ENCODE assay signal across 8 cellular contexts in genomic region chr6:26053929-26054658, GRCh38. TPM values are rescaled to one million over a fixed set of nuclear protein-coding genes. Genes with fewer than 3 reads are reported as not detected.
DNase-seq lines count a peak whose midpoint lies in the region; ATAC-seq and TF ChIP-seq lines count a peak whose summit lies in the region.

No MANE protein-coding gene starts in this region.

- H3K4me1 ChIP-seq in cardiac muscle cell (ENCODE audit: low read depth) (peaks cover 18% of the 10 kb centered on the region), hepatocyte (ENCODE audit: insufficient read depth) (peaks cover 4% of the 10 kb centered on the region), spleen (peaks cover 8 to 42% (median 17%) of the 10 kb centered on the region in 6 donors)

- CTCF ChIA-PET in WTC11 (lab: Charles Lee), result no interaction called here

- no peaks in the 10 kb centered on the region for H3K36me3 ChIP-seq in cardiac muscle cell
- H3K36me3 ChIP-seq in hepatocyte (replicated peaks; ENCODE audit: insufficient read depth, low read depth), result no peaks in the 10 kb centered on the region
- no peaks in the 10 kb centered on the region for H3K36me3 ChIP-seq in spleen

- H3K27ac ChIP-seq in cardiac muscle cell (peak overlapping the region; percentile 92), hepatocyte (peak overlapping the region; percentile 96), spleen (peak overlapping the region; percentile 93 to 100 (median 98))

- DNase-seq in cardiac muscle cell (ENCODE audit: low read depth in 1 of 2, low spot score in 1 of 2) (peak in 1 of 2 donors; percentile 30), left cardiac atrium (no peak), WTC11 (ENCODE audit: low spot score) (no peak), hepatocyte (ENCODE audit: low spot score) (no peak), spleen (no peak), NCI-H2107 treated with DMSO at 0.1 percent for 48 hours (lab: John Stamatoyannopoulos, UW; ENCODE audit: unreplicated experiment) (no peak)
- no peak for DNase-seq in activated CD8-positive, alpha-beta memory T cell treated with anti-CD3 and anti-CD28 coated beads for 24 hours

- H3K79me2 ChIP-seq in hepatocyte, result peaks cover 6% of the 10 kb centered on the region

- no peaks in the 10 kb centered on the region for H3K9me2 ChIP-seq in hepatocyte (replicated peaks; ENCODE audit: insufficient read depth)

- peak overlapping the region; percentile 83 for H3K4me2 ChIP-seq in hepatocyte

- no peaks in the 10 kb centered on the region for H3K36me3 Mint-ChIP-seq in WTC11

- intact Hi-C loops in left cardiac atrium (cut with DNase I) (no loop called here), spleen (cut with DNase I; ENCODE audit: low total_unique reads) (no loop called here)

- H3K9me3 Mint-ChIP-seq in WTC11, result no peaks in the 10 kb centered on the region

- H3K27me3 Mint-ChIP-seq in WTC11 (ENCODE audit: low read depth), result no peaks in the 10 kb centered on the region

- H2AFZ ChIP-seq in hepatocyte, result peak overlapping the region; percentile 7

- no peaks in the 10 kb centered on the region for H3K27me3 ChIP-seq in cardiac muscle cell
- H3K27me3 ChIP-seq in hepatocyte, result no peaks in the 10 kb centered on the region
- no peaks in the 10 kb centered on the region for H3K27me3 ChIP-seq in spleen (replicated peaks in 1 of 7)

- peak overlapping the region; percentile 89 for H3K4me3 Mint-ChIP-seq in WTC11

- POLR2A ChIA-PET in WTC11 (lab: Charles Lee), result interaction anchor here (1.1 to 3.1 kb wide), 4 partner anchors 22 to 70 kb away, joined by 3 to 25 read pairs (median 7); a partner anchor contains a TSS

- H3K9me3 ChIP-seq in cardiac muscle cell (ENCODE audit: low read depth) (no peaks in the 10 kb centered on the region), hepatocyte (ENCODE audit: low read depth) (no peaks in the 10 kb centered on the region), spleen (no peaks in the 10 kb centered on the region)

- 47% methylated on average over 6 of the region's 6 CpGs for WGBS in hepatocyte (ENCODE audit: low lambda C conversion rate, missing lambda C conversion rate)
- WGBS in spleen, 5 donors, result 15 to 20% (median 18%) methylated on average over 6 of the region's 6 CpGs

- H3K4me1 Mint-ChIP-seq in WTC11, result peaks cover 32% of the 10 kb centered on the region

- no peaks in the 10 kb centered on the region for H4K20me1 ChIP-seq in hepatocyte (ENCODE audit: insufficient read depth, poor library complexity, severe bottlenecking)

- TF ChIP-seq CTCF in cardiac muscle cell (IDR thresholded peaks at IDR 0.05; ENCODE audit: low read depth, low read length) (no peak), WTC11 (IDR thresholded peaks at IDR 0.05) (no peak), hepatocyte (IDR thresholded peaks at IDR 0.05; ENCODE audit: poor library complexity) (no peak), spleen (IDR thresholded peaks at IDR 0.05 in 8 of 11, conservative IDR thresholded peaks at IDR 0.05 in 3 of 11) (no peak)

- no peak for TF ChIP-seq POLR2A in spleen (IDR thresholded peaks at IDR 0.05)

- peak overlapping the region; percentile 98 for H3K27ac Mint-ChIP-seq in WTC11

- peak overlapping the region; percentile 97 for H3K4me3 ChIP-seq in cardiac muscle cell
- peak overlapping the region; percentile 86 for H3K4me3 ChIP-seq in hepatocyte
- peak overlapping the region; percentile 25 to 79 (median 56) for H3K4me3 ChIP-seq in spleen

- ATAC-seq in left cardiac atrium, result no peak
- ATAC-seq in WTC11, result no peak
- ATAC-seq in HG02678 (IDR thresholded peaks at IDR 0.05; ENCODE audit: unreplicated experiment), result no peak

TF ChIP-seq in WTC11, 78 proteins besides CTCF, POLR2A, EP300 and RAD21:
- TF ChIP-seq ZNF425 (CRISPR knock-in tag; conservative IDR thresholded peaks at IDR 0.05), result 0 out of 2 replicates have a peak, but pooled peaks have one; percentile 5
- no peak for TF ChIP-seq RORB (CRISPR knock-in tag; IDR thresholded peaks at IDR 0.05)

RNA-seq across cellular contexts. Expression of gene HFE, which starts 33.1 kb away (rescaled TPM):
- 0.66 and 0.99 TPM in 2 replicates for total RNA-seq in cardiac muscle cell
- polyA plus RNA-seq in cardiac muscle cell, result 0.28 and 1.3 TPM in 2 replicates
- total RNA-seq in left cardiac atrium, result 1 to 10 TPM; 6.0 to 8.8 TPM
- total RNA-seq in WTC11 (2021), result 1.9 to 2.4 TPM (median 2.0 TPM) in 3 replicates
- total RNA-seq in hepatocyte, result 5.6 and 7.4 TPM in 2 replicates
- polyA plus RNA-seq in hepatocyte, result 3.6 and 4.5 TPM in 2 replicates
- 10 to 100 TPM; 12.4 to 30.3 (median 19.0) TPM for total RNA-seq in spleen
- 1 to 10 TPM; 2.4 to 3.5 (median 2.8) TPM for polyA plus RNA-seq in spleen
